18 cellular contexts compared by ENCODE assay signal in the genomic region with DNA sequence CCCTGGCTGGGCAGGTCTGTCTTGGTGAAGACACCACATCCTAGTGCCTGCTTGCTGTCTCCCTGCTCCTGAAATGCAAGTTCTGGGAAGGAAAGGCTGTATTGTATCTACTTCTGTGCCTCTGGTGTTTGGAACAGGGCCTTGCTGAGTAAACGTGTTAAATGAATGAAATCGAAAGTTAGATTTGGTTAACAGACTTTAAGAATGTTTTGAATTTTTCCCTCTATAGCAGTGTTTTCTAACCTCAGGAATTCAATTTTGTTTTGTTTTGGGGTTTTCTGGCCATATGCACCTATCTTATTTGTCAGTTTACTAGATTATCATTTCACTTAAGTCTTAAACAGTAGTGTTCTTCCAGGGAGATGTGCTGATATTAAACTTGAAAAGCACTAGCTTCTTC.
"Had no signal": no experiment of that assay in that cellular context is flagged by ENCODE, and none has a peak within 500 bp of the region (broad histone marks: within the 10 kb centered on the region; RNA-seq: fewer than 3 reads in every experiment).

No MANE protein-coding gene starts in this region.

- H3K4me3 ChIP-seq: coronary artery, hepatocyte, pancreas, right atrium auricular region, skin epidermis, thyroid gland, vagina had no signal

- ATAC-seq: activated CD4-positive, CD25-positive, alpha-beta regulatory T cell treated with anti-CD3 and anti-CD28 coated beads, Interleukin-2, amount 50 U/mL, for 24 hours; pancreas; T-helper 17 cell had no signal

- H3K9me3 Mint-ChIP-seq: activated naive CD8-positive, alpha-beta T cell treated with anti-CD3 and anti-CD28 coated beads for 36 hours; neural crest cell had no signal

- H3K36me3 ChIP-seq: pancreas, thyroid gland had no signal

- H3K4me2 ChIP-seq: hepatocyte had no signal

- H3K4me3 Mint-ChIP-seq: activated naive CD8-positive, alpha-beta T cell treated with anti-CD3 and anti-CD28 coated beads for 36 hours; neural crest cell; T-helper 17 cell had no signal

- H3K27ac ChIP-seq: coronary artery, hepatocyte, right atrium auricular region, thyroid gland, vagina had no signal

- H3K27me3 Mint-ChIP-seq: activated naive CD8-positive, alpha-beta T cell treated with anti-CD3 and anti-CD28 coated beads for 36 hours; T-helper 17 cell had no signal

- DNase-seq: activated CD4-positive, alpha-beta T cell treated with anti-CD3 and anti-CD28 coated beads, Interleukin-2, amount 50 U/mL, for 4 hours; activated gamma-delta T cell treated with Interleukin-2 at 50 U/mL for 16 hours; activated naive CD8-positive, alpha-beta T cell treated with anti-CD3 and anti-CD28 coated beads for 36 hours; activated T-cell treated with anti-CD3 and anti-CD28 coated beads, Interleukin-2, amount 50 U/mL, for 48 hours; aorta; caudate nucleus; effector CD4-positive, alpha-beta T cell; kidney; pancreas; T-helper 17 cell; thyroid gland had no signal

- H3K9me3 ChIP-seq: pancreas, right atrium auricular region, thyroid gland, vagina had no signal

- H2AFZ ChIP-seq: hepatocyte had no signal

- H3K27ac Mint-ChIP-seq: activated naive CD8-positive, alpha-beta T cell treated with anti-CD3 and anti-CD28 coated beads for 36 hours; T-helper 17 cell had no signal

- H3K27me3 ChIP-seq: hepatocyte, pancreas, right atrium auricular region, thyroid gland, vagina had no signal
